ENCODE assay signal across 8 cellular contexts in the genomic region with DNA sequence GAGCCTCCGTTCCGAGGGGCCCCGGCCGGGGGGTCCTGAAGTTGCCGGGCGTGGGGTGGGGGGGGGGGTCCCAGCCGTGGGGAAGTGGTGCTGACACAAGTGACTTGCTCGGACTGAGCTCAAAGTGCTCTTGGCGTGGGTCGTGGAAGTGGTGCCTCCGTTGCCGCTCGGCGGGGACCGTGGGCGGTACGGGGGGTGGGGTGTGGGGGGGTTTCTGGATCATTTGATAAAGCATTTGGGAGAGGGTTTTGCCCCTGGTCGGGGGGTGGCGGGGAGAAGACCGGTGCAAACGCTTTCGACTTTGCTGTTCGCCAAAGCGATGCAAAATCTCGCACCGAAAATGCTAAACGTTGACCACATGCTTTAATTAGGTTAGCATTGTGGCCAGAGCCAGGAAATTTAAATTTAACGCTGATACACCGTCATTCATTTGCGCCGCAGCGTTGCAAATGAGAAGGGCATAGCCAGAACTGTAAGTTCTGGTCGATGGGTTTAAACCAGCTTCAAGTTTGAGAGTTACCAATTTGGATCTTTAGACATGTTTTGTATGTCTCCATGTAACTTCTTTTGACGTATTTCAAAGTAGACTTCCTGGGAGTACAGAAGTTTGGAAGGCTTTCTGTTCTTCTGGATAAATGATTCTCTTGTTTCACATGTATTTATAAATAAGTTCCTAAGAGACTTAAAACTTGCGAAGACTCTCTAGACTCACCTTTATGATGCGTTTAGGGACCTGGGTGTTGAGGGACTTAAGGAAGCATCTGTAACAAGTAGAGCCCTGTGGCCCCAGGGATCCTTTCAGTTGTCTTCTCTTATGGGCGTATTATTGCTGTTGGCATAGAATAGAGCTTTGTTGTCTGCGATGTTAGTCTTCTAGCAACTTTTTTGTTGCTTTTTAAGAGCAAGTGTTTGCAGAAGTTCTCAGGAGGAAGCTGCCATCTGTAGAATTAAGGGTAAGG. TPM values are rescaled to one million over a fixed set of nuclear protein-coding genes. Genes with fewer than 3 reads are reported as not detected.
DNase-seq lines count a peak whose midpoint lies in the region; ATAC-seq, FAIRE-seq and TF ChIP-seq lines count a peak whose summit lies in the region.

No MANE protein-coding gene starts in this region.

- H3K9me3 Mint-ChIP-seq in CD14-positive monocyte (peaks cover 5 to 17% (median 8%) of the 10 kb centered on the region in 7 donors), GM23338 (peaks cover 15% of the 10 kb centered on the region)
- H3K9me3 Mint-ChIP-seq in stimulated activated naive B cell treated with anti-CD40 and anti-IgM and Interleukin-4, amounts not matched to agents 10 μg/mL and 1 μg/mL and 100 μg/mL, for 72 hours = peaks cover 4 to 5% of the 10 kb centered on the region in 2 donors

- H3K27me3 Mint-ChIP-seq in CD14-positive monocyte (ENCODE audit: low read depth in 3 of 3) = peaks cover 15 to 23% (median 17%) of the 10 kb centered on the region in 3 donors
- H3K27me3 Mint-ChIP-seq in GM23338 (ENCODE audit: insufficient read depth, low read depth, poor library complexity) = peaks cover 38% of the 10 kb centered on the region
- H3K27me3 Mint-ChIP-seq in stimulated activated naive B cell treated with anti-CD40 and anti-IgM and Interleukin-4, amounts not matched to agents 10 μg/mL and 1 μg/mL and 100 μg/mL, for 72 hours = peaks cover 0 to 11% of the 10 kb centered on the region in 2 donors

- peaks cover 6% of the 10 kb centered on the region; the same call in 1 of the 2 replicates for H3K9me3 ChIP-seq in SJSA1 (replicated peaks)
- no peaks in the 10 kb centered on the region for H3K9me3 ChIP-seq in liver (ENCODE audit: control insufficient read depth in 4 of 4, low read length in 3 of 4)

- peaks cover 51% of the 10 kb centered on the region for H3K4me1 Mint-ChIP-seq in CD14-positive monocyte
- peaks cover 51% of the 10 kb centered on the region for H3K4me1 Mint-ChIP-seq in GM23338
- peaks cover 46 to 69% of the 10 kb centered on the region in 2 donors for H3K4me1 Mint-ChIP-seq in stimulated activated naive B cell treated with anti-CD40 and anti-IgM and Interleukin-4, amounts not matched to agents 10 μg/mL and 1 μg/mL and 100 μg/mL, for 72 hours

- no peaks in the 10 kb centered on the region for H3K9me2 ChIP-seq in GM23338 (ENCODE audit: insufficient read depth)

- H3K27me3 ChIP-seq in GM23338 (ENCODE audit: insufficient read depth) (peaks cover 46% of the 10 kb centered on the region), SJSA1 (replicated peaks) (no peaks in the 10 kb centered on the region), bronchial epithelial cell (ENCODE audit: control insufficient read depth, insufficient read depth, low read length) (no peaks in the 10 kb centered on the region), liver (ENCODE audit: control insufficient read depth in 4 of 4, insufficient read depth in 4 of 4, low read length in 3 of 4) (no peaks in the 10 kb centered on the region)

- H3K79me2 ChIP-seq in GM23338 (replicated peaks; ENCODE audit: insufficient read depth) = peaks cover 76% of the 10 kb centered on the region

- H3K4me1 ChIP-seq in GM23338 (ENCODE audit: insufficient read depth) = peaks cover 34% of the 10 kb centered on the region
- H3K4me1 ChIP-seq in SJSA1 (replicated peaks) = peaks cover 26% of the 10 kb centered on the region
- peaks cover 0 to 24% (median 9%) of the 10 kb centered on the region in 4 donors for H3K4me1 ChIP-seq in liver (ENCODE audit: control insufficient read depth in 4 of 4, insufficient read depth in 4 of 4, low read length in 3 of 4)

- H3K4me3 Mint-ChIP-seq in CD14-positive monocyte (peak overlapping the region; percentile 87 to 91), GM23338 (peak overlapping the region; percentile 81)
- H3K4me3 Mint-ChIP-seq in stimulated activated naive B cell treated with anti-CD40 and anti-IgM and Interleukin-4, amounts not matched to agents 10 μg/mL and 1 μg/mL and 100 μg/mL, for 72 hours = peak overlapping the region; percentile 92

- H3K9ac ChIP-seq in liver (ENCODE audit: low read depth in 1 of 2, low read length in 2 of 2) = peak overlapping the region in 1 of 2 donors; percentile 58

- no peak for TF ChIP-seq CTCF in CD14-positive monocyte (IDR thresholded peaks at IDR 0.05)
- no peak for TF ChIP-seq CTCF in GM23338 (conservative IDR thresholded peaks at IDR 0.05; ENCODE audit: low read depth in 2 of 2)
- TF ChIP-seq CTCF in bronchial epithelial cell (IDR thresholded peaks at IDR 0.05; ENCODE audit: insufficient read depth, low read length, severe bottlenecking) = no peak
- no peak for TF ChIP-seq CTCF in liver (IDR thresholded peaks at IDR 0.05; ENCODE audit: low read depth, low read length, missing input control)

- H3K27ac Mint-ChIP-seq in CD14-positive monocyte (peak overlapping the region; percentile 48 to 89 (median 80)), GM23338 (no peak overlapping the region)
- peak overlapping the region; percentile 97 for H3K27ac Mint-ChIP-seq in stimulated activated naive B cell treated with anti-CD40 and anti-IgM and Interleukin-4, amounts not matched to agents 10 μg/mL and 1 μg/mL and 100 μg/mL, for 72 hours

- WGBS in liver = 6% methylated on average over 38 of the region's 38 CpGs

- H3K36me3 Mint-ChIP-seq in CD14-positive monocyte = peaks cover 1 to 3% of the 10 kb centered on the region in 2 donors
- peaks cover 21% of the 10 kb centered on the region for H3K36me3 Mint-ChIP-seq in GM23338 (ENCODE audit: low read depth)
- H3K36me3 Mint-ChIP-seq in stimulated activated naive B cell treated with anti-CD40 and anti-IgM and Interleukin-4, amounts not matched to agents 10 μg/mL and 1 μg/mL and 100 μg/mL, for 72 hours = peaks cover 2 to 9% of the 10 kb centered on the region in 2 donors

- H3K27ac ChIP-seq in GM23338 (ENCODE audit: low read depth) (no peak overlapping the region), SJSA1 (peak overlapping the region; percentile 11; the same call in 1 of the 2 replicates), liver (ENCODE audit: low read depth in 1 of 2, low read length in 2 of 2) (no peak overlapping the region)

- DNase-seq in CD14-positive monocyte (ENCODE audit: low spot score) (no peak), GM23338 (ENCODE audit: low spot score) (peak; percentile 55), SJSA1 (ENCODE audit: low read depth in 1 of 2, low spot score in 2 of 2) (peak in 1 of 2 experiments; percentile 38), bronchial epithelial cell (ENCODE audit: low read depth) (peak; percentile 41), D341Med (ENCODE audit: low spot score) (no peak), mesenteric fat pad (ENCODE audit: low spot score) (no peak)
- peak; percentile 57 for DNase-seq in stimulated activated naive B cell treated with anti-CD40 and anti-IgM and Interleukin-4, amounts not matched to agents 10 μg/mL and 1 μg/mL and 100 μg/mL, for 72 hours

- no peaks in the 10 kb centered on the region for H3K36me3 ChIP-seq in GM23338 (ENCODE audit: insufficient read depth)
- H3K36me3 ChIP-seq in SJSA1 = peaks cover 15% of the 10 kb centered on the region; the same call in 1 of the 2 replicates
- H3K36me3 ChIP-seq in bronchial epithelial cell (ENCODE audit: control insufficient read depth, insufficient read depth, low read length) = no peaks in the 10 kb centered on the region
- no peaks in the 10 kb centered on the region for H3K36me3 ChIP-seq in liver (ENCODE audit: control insufficient read depth in 4 of 4, insufficient read depth in 3 of 4, low read depth in 1 of 4, low read length in 3 of 4)

- no peak for FAIRE-seq in bronchial epithelial cell (lab: Jason Lieb, UNC)

- H3K4me2 ChIP-seq in GM23338 = peak overlapping the region; percentile 71

- TF ChIP-seq RAD21 in liver (IDR thresholded peaks at IDR 0.05) = no peak

- no peak overlapping the region for H2AFZ ChIP-seq in GM23338

- intact Hi-C loops in CD14-positive monocyte (cut with micrococcal nuclease) = loop anchor here (5.0 to 10.0 kb wide), 6 partner anchors 92 to 1228 kb away; partner anchors contain the start of genes RPP40 (in 2 of the 2), ECI2 (in 1 of the 2), FARS2 (in 1 of the 2) and LYRM4 (in 1 of the 2)

- no peaks in the 10 kb centered on the region for H3F3A ChIP-seq in GM23338 (replicated peaks; ENCODE audit: low read depth)

- H4K20me1 ChIP-seq in GM23338 (replicated peaks; ENCODE audit: insufficient read depth) = peaks cover 56% of the 10 kb centered on the region

- H3K4me3 ChIP-seq in GM23338 (peak overlapping the region; percentile 57), SJSA1 (peak overlapping the region; percentile 70), bronchial epithelial cell (ENCODE audit: low read depth, low read length) (peak overlapping the region; percentile 54), liver (ENCODE audit: low read depth in 1 of 3, low read length in 3 of 3) (peak overlapping the region; percentile 38 to 99 (median 75))

- no peak for ATAC-seq in GM23338
- peak; percentile 16 to 19 for ATAC-seq in stimulated activated naive B cell treated with anti-CD40 and anti-IgM and Interleukin-4, amounts not matched to agents 10 μg/mL and 1 μg/mL and 100 μg/mL, for 72 hours (replicated peaks)

TF ChIP-seq in liver, 16 proteins besides CTCF, POLR2A, EP300 and RAD21:
- TF ChIP-seq SP1 (IDR thresholded peaks at IDR 0.05) = no peak

RNA-seq across cellular contexts. Expression of gene CDYL, which starts 1.0 kb away (rescaled TPM):
- polyA plus RNA-seq in CD14-positive monocyte (1 to 10 TPM; 2.9 to 4.2 TPM), GM23338 (2016; fragmentation: Nextera tagmentation; extraction: Ambion mirVana) (61.6 and 67.2 TPM in 2 replicates), liver (1 to 10 TPM; 3.3 to 3.5 TPM)
- total RNA-seq in GM23338 (2014; rRNA removed; shearing (Covaris generic)) = 123 and 128 TPM in 2 replicates
- total RNA-seq in SJSA1 (2014; rRNA removed; shearing (Covaris generic)) = 23.9 and 36.1 TPM in 2 replicates
- total RNA-seq in bronchial epithelial cell (46.1 and 50.7 TPM in 2 replicates), liver (10 to 100 TPM; 18.4 to 25.4 TPM), mesenteric fat pad (51.9 TPM)

Comparison
In these comparisons a context has a peak if more than half of its experiments do, and no peak if none do; other contexts are left out.
1. DNase-seq: peak in GM23338 (single experiment), bronchial epithelial cell (single experiment) and stimulated activated naive B cell treated with anti-CD40 and anti-IgM and Interleukin-4, amounts not matched to agents 10 μg/mL and 1 μg/mL and 100 μg/mL, for 72 hours (single experiment); none in CD14-positive monocyte (single experiment), D341Med (single experiment) and mesenteric fat pad (single experiment).
2. Peak in every context shown above with its lines, with median percentiles within 50 percentile points of each other: H3K4me3 Mint-ChIP-seq and H3K4me3 ChIP-seq.